24 cellular contexts compared by ENCODE assay signal in the genomic region with DNA sequence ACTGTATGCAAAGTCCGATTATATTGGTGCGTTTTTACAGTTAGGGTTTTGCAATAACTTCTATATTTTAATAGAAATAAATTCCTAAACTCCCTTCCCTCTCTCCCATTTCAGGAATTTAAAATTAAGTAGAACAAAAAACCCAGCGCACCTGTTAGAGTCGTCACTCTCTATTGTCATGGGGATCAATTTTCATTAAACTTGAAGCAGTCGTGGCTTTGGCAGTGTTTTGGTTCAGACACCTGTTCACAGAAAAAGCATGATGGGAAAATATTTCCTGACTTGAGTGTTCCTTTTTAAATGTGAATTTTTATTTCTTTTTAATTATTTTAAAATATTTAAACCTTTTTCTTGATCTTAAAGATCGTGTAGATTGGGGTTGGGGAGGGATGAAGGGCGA. TPM values are rescaled to one million over a fixed set of nuclear protein-coding genes. Genes with fewer than 3 reads are reported as not detected.
A peak's percentile ranks its signal among the peaks of the same experiment; 100 is the strongest.
DNase-seq lines count a peak whose midpoint lies in the region; ATAC-seq, FAIRE-seq and TF ChIP-seq lines count a peak whose summit lies in the region.
"Had no signal": no experiment of that assay in that cellular context is flagged by ENCODE, and none has a peak within 500 bp of the region (broad histone marks: within the 10 kb centered on the region; RNA-seq: fewer than 3 reads in every experiment).

No MANE protein-coding gene starts in this region.

- CTCF ChIA-PET in PC-3 (lab: Charles Lee): no interaction called here

- intact Hi-C loops in PC-3 (cut with micrococcal nuclease): no loop called here

- POLR2A ChIA-PET in PC-3 (lab: Charles Lee; ENCODE audit: unreplicated experiment): no interaction called here

- no peak for ATAC-seq in PC-3
- ATAC-seq: GM12878 had no signal

- no peak for FAIRE-seq in RCC 7860 (lab: Jason Lieb, UNC)
- FAIRE-seq: A204.1, D721Med, GM12878, H54 had no signal

- H3K4me1 ChIP-seq in Karpas-422 (ENCODE audit: low read length) (peaks cover 34% of the 10 kb centered on the region), SJCRH30 (peaks cover 28% of the 10 kb centered on the region), PC-3 (ENCODE audit: insufficient read depth, low read length) (peaks cover 19% of the 10 kb centered on the region)
- H3K4me1 ChIP-seq: BE2C; BLaER1 treated with 17β-estradiol and CSF1 and Interleukin-3, amounts not matched to agents 10 nM and 100 nM; HAP-1 had no signal

- BruUV-seq in PC-3 (replicated peaks; lab: Mats Ljungman, UMichigan): no TSS peak

- H3K4me3 ChIP-seq in Karpas-422 (ENCODE audit: low read length) (no peak overlapping the region), SJCRH30 (no peak overlapping the region), PC-3 (ENCODE audit: low read length) (no peak overlapping the region)
- H3K4me3 ChIP-seq: BLaER1 treated with 17β-estradiol and CSF1 and Interleukin-3, amounts not matched to agents 10 nM and 100 nM; GM12878; HAP-1 had no signal

- no peak for DNase-seq in Karpas-422
- DNase-seq in LHCN-M2 (ENCODE audit: low read depth): peak; percentile 46
- DNase-seq in SJCRH30: peak; percentile 71 to 90
- DNase-seq in myocyte (ENCODE audit: low read depth): peak; percentile 66
- DNase-seq in GM20000 (ENCODE audit: low spot score): no peak
- no peak for DNase-seq in RCC 7860 (ENCODE audit: low spot score)
- no peak for DNase-seq in PC-3
- DNase-seq: ACHN; AML-193; BE2C; CD4-positive, alpha-beta T cell; CD8-positive, alpha-beta memory T cell; DMS 273 treated with DMSO at 0.1 percent for 48 hours; DMS79; EL; GDM1; GOT3; HFFc6 had no signal

- H3K79me2 ChIP-seq in Karpas-422 (ENCODE audit: low read length): no peaks in the 10 kb centered on the region; the same call in 1 of the 2 replicates
- H3K79me2 ChIP-seq in PC-3 (ENCODE audit: low read length): no peaks in the 10 kb centered on the region

- H3K27me3 ChIP-seq in Karpas-422 (ENCODE audit: low read length) (no peaks in the 10 kb centered on the region), SJCRH30 (no peaks in the 10 kb centered on the region), PC-3 (ENCODE audit: low read length) (no peaks in the 10 kb centered on the region)
- H3K27me3 ChIP-seq: BE2C; BLaER1 treated with 17β-estradiol and CSF1 and Interleukin-3, amounts not matched to agents 10 nM and 100 nM had no signal

- H3K36me3 ChIP-seq in Karpas-422 (ENCODE audit: insufficient read depth, low read length): peaks cover 77% of the 10 kb centered on the region
- peaks cover 92% of the 10 kb centered on the region for H3K36me3 ChIP-seq in SJCRH30
- peaks cover 63% of the 10 kb centered on the region for H3K36me3 ChIP-seq in PC-3 (ENCODE audit: low read depth, low read length)

- 0 out of 2 replicates have a peak, but pooled peaks cover 8% of the 10 kb centered on the region for H4K20me1 ChIP-seq in Karpas-422 (ENCODE audit: insufficient read depth, low read depth, low read length)
- H4K20me1 ChIP-seq in PC-3 (ENCODE audit: low read length): 0 out of 2 replicates have a peak, but pooled peaks cover 2% of the 10 kb centered on the region

- H3K9ac ChIP-seq in Karpas-422 (ENCODE audit: low read length) (no peak overlapping the region), PC-3 (ENCODE audit: low read length) (no peak overlapping the region)
- H3K9ac ChIP-seq: BLaER1 treated with 17β-estradiol and CSF1 and Interleukin-3, amounts not matched to agents 10 nM and 100 nM had no signal

- H3K9me2 ChIP-seq in Karpas-422 (replicated peaks; ENCODE audit: insufficient read depth, low read length) (no peaks in the 10 kb centered on the region), PC-3 (replicated peaks; ENCODE audit: low read length) (no peaks in the 10 kb centered on the region)

- no peak for TF ChIP-seq CTCF in GM20000 (IDR thresholded peaks at IDR 0.05; ENCODE audit: extremely low read depth, missing control alignments)
- no peak for TF ChIP-seq CTCF in PC-3 (conservative IDR thresholded peaks at IDR 0.05; ENCODE audit: low read depth, low read length)

- H3K9me3 ChIP-seq in Karpas-422 (ENCODE audit: low read length) (no peaks in the 10 kb centered on the region), SJCRH30 (replicated peaks) (0 out of 2 replicates have a peak, but pooled peaks cover 4% of the 10 kb centered on the region), PC-3 (ENCODE audit: low read length) (no peaks in the 10 kb centered on the region)
- H3K9me3 ChIP-seq: BE2C, HAP-1 had no signal

- H3K27ac ChIP-seq in Karpas-422 (ENCODE audit: low read length) (peak overlapping the region; percentile 64), SJCRH30 (peak overlapping the region; percentile 88), PC-3 (ENCODE audit: low read length) (no peak overlapping the region)
- H3K27ac ChIP-seq: BLaER1 treated with 17β-estradiol and CSF1 and Interleukin-3, amounts not matched to agents 10 nM and 100 nM had no signal

- H3K4me2 ChIP-seq in Karpas-422 (ENCODE audit: low read depth, low read length, poor library complexity, severe bottlenecking) (no peak overlapping the region), PC-3 (ENCODE audit: low read length) (no peak overlapping the region)
- H3K4me2 ChIP-seq: BLaER1 treated with 17β-estradiol and CSF1 and Interleukin-3, amounts not matched to agents 10 nM and 100 nM had no signal

- no peak overlapping the region for H2AFZ ChIP-seq in Karpas-422 (ENCODE audit: low read length)
- H2AFZ ChIP-seq in PC-3 (ENCODE audit: low read length): no peak overlapping the region

- peaks cover 10% of the 10 kb centered on the region for H3F3A ChIP-seq in PC-3 (ENCODE audit: low read length, unreplicated experiment)

RNA-seq across cellular contexts. Expression of a gene that starts 13.7 kb away (rescaled TPM):
- total RNA-seq in Karpas-422 (2014; rRNA removed; shearing (Covaris generic); ENCODE audit: low replicate concordance): 48.6 and 69.0 TPM in 2 replicates
- total RNA-seq in LHCN-M2 (2014; rRNA removed) (75.9 and 81.2 TPM in 2 replicates), myocyte (86.9 and 112 TPM in 2 replicates), PC-3 (2014; rRNA removed) (68.8 and 112 TPM in 2 replicates)
- polyA plus RNA-seq in LHCN-M2 (2012): 56.2 TPM
- total RNA-seq in SJCRH30 (2014; rRNA removed; shearing (Covaris generic)): 163 and 196 TPM in 2 replicates
- 94.7 TPM for polyA plus RNA-seq in myocyte (2012)

Comparison
In these comparisons a context has a peak if more than half of its experiments do, and no peak if none do; other contexts are left out.
1. DNase-seq: peak in LHCN-M2 (single experiment), SJCRH30 (2 of 2) and myocyte (single experiment); none in Karpas-422 (single experiment), GM20000 (single experiment), RCC 7860 (single experiment) and PC-3 (single experiment).